ENCODE assay signal across 1 cellular context in the genomic region with DNA sequence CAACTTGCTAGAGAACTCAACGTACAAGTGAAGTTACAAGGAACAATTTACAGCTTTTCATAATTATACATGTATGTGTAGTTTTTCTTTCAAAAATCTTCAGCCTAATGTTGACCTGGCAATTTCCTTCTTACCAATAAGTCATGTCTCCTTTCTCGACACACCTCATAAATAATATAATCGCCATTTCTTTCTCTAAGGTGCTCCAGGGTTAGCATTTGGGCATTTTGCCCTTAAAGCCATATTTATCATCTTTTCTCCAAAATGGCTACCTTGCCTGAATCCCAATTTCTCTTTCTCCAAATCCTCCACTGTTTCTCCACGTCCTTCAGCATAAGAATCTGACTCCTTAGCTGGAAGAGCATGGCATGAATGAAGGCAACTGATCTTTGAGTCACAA.
TF ChIP-seq lines count a peak whose summit lies in the region.

No MANE protein-coding gene starts in this region.

TF ChIP-seq in K562, 482 proteins besides CTCF, POLR2A, EP300 and RAD21:
- TF ChIP-seq PBX2 (CRISPR knock-in tag; IDR thresholded peaks at IDR 0.05; ENCODE audit: low read depth) (no peak), PBX2 (tag; conservative IDR thresholded peaks at IDR 0.05; ENCODE audit: low read depth) (0 out of 2 replicates have a peak, but pooled peaks have one; percentile 32), STAG1 (CRISPR knock-in tag; IDR thresholded peaks at IDR 0.05; ENCODE audit: borderline replicate concordance) (no peak)
